ENCODE assay signal across 9 cellular contexts in the genomic region with DNA sequence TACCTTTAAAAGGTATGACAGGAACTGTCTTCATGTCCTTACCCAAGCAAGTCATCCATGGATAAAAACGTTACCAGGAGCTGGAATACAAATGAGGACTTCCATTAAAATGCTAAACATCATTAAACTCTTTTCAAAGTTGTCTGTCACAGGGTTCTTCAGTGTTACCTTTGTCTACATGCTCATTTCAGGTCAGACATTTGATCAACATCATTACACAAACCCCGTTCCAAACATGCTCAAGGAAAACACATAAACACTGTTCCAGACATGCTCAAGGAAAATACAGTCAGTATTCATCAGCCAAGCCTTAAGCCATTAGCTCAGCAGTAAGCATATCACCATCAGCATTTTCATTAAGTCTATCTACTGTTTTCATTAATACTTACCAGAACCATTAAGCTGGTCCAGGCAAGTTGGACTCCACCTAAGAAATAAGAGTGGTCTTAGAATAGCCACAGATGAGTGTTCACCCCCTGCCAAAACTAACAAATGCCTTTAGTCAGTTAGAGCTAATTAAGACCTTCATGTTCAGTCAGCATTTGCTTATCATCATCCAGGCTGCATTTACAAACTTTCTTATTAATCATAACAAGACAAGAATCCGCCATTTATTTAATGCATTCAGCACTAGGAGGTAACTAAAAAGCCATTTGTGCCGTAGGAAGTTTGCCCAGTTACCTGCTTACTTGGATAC. TPM values are rescaled to one million over a fixed set of nuclear protein-coding genes. Genes with fewer than 3 reads are reported as not detected.
DNase-seq lines count a peak whose midpoint lies in the region; ATAC-seq, FAIRE-seq and TF ChIP-seq lines count a peak whose summit lies in the region.
"Had no signal": no experiment of that assay in that cellular context is flagged by ENCODE, and none has a peak within 500 bp of the region (broad histone marks: within the 10 kb centered on the region; RNA-seq: fewer than 3 reads in every experiment).

No MANE protein-coding gene starts in this region.

- H3K4me3 ChIP-seq in ACC112 (ENCODE audit: low read depth, low read length) (peak overlapping the region; percentile 89), HAP-1 (peak overlapping the region; percentile 97), keratinocyte (ENCODE audit: control insufficient read depth in 2 of 3, extremely low read depth in 1 of 3, insufficient read depth in 2 of 3, low read depth in 1 of 3, low read length in 3 of 3) (peak overlapping the region; percentile 87 to 100 (median 96))

- H2AFZ ChIP-seq in ACC112 (ENCODE audit: low read length, unreplicated experiment) (no peak overlapping the region), keratinocyte (ENCODE audit: control insufficient read depth, low read length) (no peak overlapping the region)

- peaks cover 37% of the 10 kb centered on the region for H4K20me1 ChIP-seq in keratinocyte (ENCODE audit: control insufficient read depth, extremely low read depth, insufficient read depth, low read length)

- H3K36me3 Mint-ChIP-seq in activated naive CD8-positive, alpha-beta T cell: peaks cover 31% of the 10 kb centered on the region

- H3K27ac ChIP-seq in ACC112 (ENCODE audit: low read depth, low read length) (peak overlapping the region; percentile 66), keratinocyte (ENCODE audit: control insufficient read depth, insufficient read depth, low read length) (peak overlapping the region; percentile 93)

- no peaks in the 10 kb centered on the region for H3K27me3 Mint-ChIP-seq in activated naive CD8-positive, alpha-beta T cell

- H3K4me1 Mint-ChIP-seq in activated naive CD8-positive, alpha-beta T cell (ENCODE audit: low read depth): peaks cover 51% of the 10 kb centered on the region

- no peaks in the 10 kb centered on the region for H3K27me3 ChIP-seq in ACC112 (ENCODE audit: insufficient read depth, low read length)
- no peaks in the 10 kb centered on the region for H3K27me3 ChIP-seq in HAP-1 (ENCODE audit: low read depth)
- H3K27me3 ChIP-seq in keratinocyte (ENCODE audit: control insufficient read depth, extremely low read depth, insufficient read depth, low read length): no peaks in the 10 kb centered on the region

- peak overlapping the region; percentile 86 for H3K4me2 ChIP-seq in keratinocyte (ENCODE audit: control insufficient read depth, extremely low read depth, insufficient read depth, low read depth, low read length)

- no peak for ATAC-seq in GM21423 (IDR thresholded peaks at IDR 0.05; ENCODE audit: unreplicated experiment)

- no peaks in the 10 kb centered on the region for H3K9me3 Mint-ChIP-seq in activated naive CD8-positive, alpha-beta T cell (ENCODE audit: low read depth)

- peak overlapping the region; percentile 99 for H3K9ac ChIP-seq in keratinocyte (ENCODE audit: control insufficient read depth, extremely low read depth, insufficient read depth, low read length)

- peak overlapping the region; percentile 100 for H3K27ac Mint-ChIP-seq in activated naive CD8-positive, alpha-beta T cell

- H3K4me1 ChIP-seq in ACC112 (ENCODE audit: control insufficient read depth, insufficient read depth, low read length, unreplicated experiment): peaks cover 18% of the 10 kb centered on the region
- H3K4me1 ChIP-seq in HAP-1: peaks cover 22% of the 10 kb centered on the region
- peaks cover 30% of the 10 kb centered on the region for H3K4me1 ChIP-seq in keratinocyte (ENCODE audit: control insufficient read depth, extremely low read depth, insufficient read depth, low read length)

- no peak for FAIRE-seq in keratinocyte (lab: Jason Lieb, UNC)

- no peaks in the 10 kb centered on the region for H3K9me1 ChIP-seq in keratinocyte (ENCODE audit: control insufficient read depth, extremely low read depth, insufficient read depth, low read length)

- peaks cover 37% of the 10 kb centered on the region for H3K79me2 ChIP-seq in ACC112 (ENCODE audit: control insufficient read depth, insufficient read depth, low read length, unreplicated experiment)
- H3K79me2 ChIP-seq in keratinocyte (ENCODE audit: control insufficient read depth, insufficient read depth, low read length): peaks cover 34% of the 10 kb centered on the region

- peak overlapping the region; percentile 99 for H3K4me3 Mint-ChIP-seq in activated naive CD8-positive, alpha-beta T cell

- no peaks in the 10 kb centered on the region for H3K9me3 ChIP-seq in HAP-1
- H3K9me3 ChIP-seq in keratinocyte (ENCODE audit: control insufficient read depth, low read depth, low read length): no peaks in the 10 kb centered on the region

- peaks cover 47% of the 10 kb centered on the region for H3K36me3 ChIP-seq in ACC112 (ENCODE audit: insufficient read depth, low read length)
- H3K36me3 ChIP-seq in HAP-1 (replicated peaks): peaks cover 53% of the 10 kb centered on the region
- peaks cover 18 to 47% of the 10 kb centered on the region in 2 experiments for H3K36me3 ChIP-seq in keratinocyte (ENCODE audit: control insufficient read depth in 2 of 2, extremely low read depth in 1 of 2, insufficient read depth in 2 of 2, low read length in 2 of 2)

- no peak for TF ChIP-seq CTCF in keratinocyte (optimal IDR thresholded peaks at IDR 0.05 in 1 of 3, IDR thresholded peaks at IDR 0.05 in 1 of 3, conservative IDR thresholded peaks at IDR 0.05 in 1 of 3; ENCODE audit: extremely low read depth in 1 of 3, insufficient read depth in 2 of 3, low read length in 3 of 3)

- in situ Hi-C loops in HAP-1 (cut with MboI; ENCODE audit: low sequenced_read_pairs): no loop called here

- dilution Hi-C loops in keratinocyte (cut with MboI; ENCODE audit: extremely low pct_ligation_motif_present, low sequenced_read_pairs): no loop called here

- no peak for DNase-seq in HAP-1 (ENCODE audit: low spot score in 2 of 2)
- DNase-seq in keratinocyte (ENCODE audit: low read depth, low spot score): no peak
- DNase-seq in MV-4-11 (lab: John Stamatoyannopoulos, UW): no peak
- DNase-seq in GM03348 (ENCODE audit: low spot score): no peak
- DNase-seq in retina: no peak
- DNase-seq: NCI-H2029 had no signal

RNA-seq across cellular contexts. Expression of gene GAS5, which starts 2.2 kb away (rescaled TPM):
- polyA plus RNA-seq in keratinocyte: 738 to 1,196 TPM (median 976 TPM) in 3 replicates
- polyA plus RNA-seq in keratinocyte (2011; ENCODE audit: low read depth): 755 TPM
- 908 and 1,281 TPM in 2 replicates for polyA plus RNA-seq in keratinocyte (2011; cell fraction: cytosol; rRNA removed)
- 734 and 1,049 TPM in 2 replicates for polyA plus RNA-seq in keratinocyte (2011; cell fraction: nucleus; rRNA removed)
- 585 and 1,725 TPM in 2 replicates for polyA plus RNA-seq in keratinocyte (2012; ENCODE audit: low replicate concordance)
- polyA minus RNA-seq in keratinocyte: 170 to 566 TPM (median 382 TPM) in 3 replicates
- polyA minus RNA-seq in keratinocyte (2011; cell fraction: cytosol; rRNA and poly(A)+ RNA removed): 168 TPM
- polyA minus RNA-seq in keratinocyte (2011; cell fraction: nucleus; rRNA and poly(A)+ RNA removed): 386 and 468 TPM in 2 replicates

RNA-seq across cellular contexts. Expression of gene ZBTB37, which starts 2.6 kb away (rescaled TPM):
- polyA plus RNA-seq in keratinocyte: 1.4 to 1.8 TPM (median 1.7 TPM) in 3 replicates
- 2.0 TPM for polyA plus RNA-seq in keratinocyte (2011; ENCODE audit: low read depth)
- 0.44 and 0.62 TPM in 2 replicates for polyA plus RNA-seq in keratinocyte (2011; cell fraction: cytosol; rRNA removed)
- polyA plus RNA-seq in keratinocyte (2011; cell fraction: nucleus; rRNA removed): 3.5 and 3.9 TPM in 2 replicates
- polyA plus RNA-seq in keratinocyte (2012; ENCODE audit: low replicate concordance): 0.87 and 1.1 TPM in 2 replicates
- polyA minus RNA-seq in keratinocyte: 2.4 to 8.0 TPM (median 5.8 TPM) in 3 replicates
- polyA minus RNA-seq in keratinocyte (2011; cell fraction: cytosol; rRNA and poly(A)+ RNA removed): 1.5 TPM
- polyA minus RNA-seq in keratinocyte (2011; cell fraction: nucleus; rRNA and poly(A)+ RNA removed): 4.1 and 8.4 TPM in 2 replicates

RNA-seq across cellular contexts. Expression of gene CENPL, which starts 40.9 kb away (rescaled TPM):
- 4.9 to 9.4 TPM (median 7.6 TPM) in 3 replicates for polyA plus RNA-seq in keratinocyte
- polyA plus RNA-seq in keratinocyte (2011; ENCODE audit: low read depth): 3.0 TPM
- 2.7 and 7.4 TPM in 2 replicates for polyA plus RNA-seq in keratinocyte (2011; cell fraction: cytosol; rRNA removed)
- 6.0 and 6.3 TPM in 2 replicates for polyA plus RNA-seq in keratinocyte (2011; cell fraction: nucleus; rRNA removed)
- polyA plus RNA-seq in keratinocyte (2012; ENCODE audit: low replicate concordance): 3.2 and 5.6 TPM in 2 replicates
- 1.5 to 13.9 TPM (median 3.6 TPM) in 3 replicates for polyA minus RNA-seq in keratinocyte
- 3.8 TPM for polyA minus RNA-seq in keratinocyte (2011; cell fraction: cytosol; rRNA and poly(A)+ RNA removed)
- 3.5 and 5.3 TPM in 2 replicates for polyA minus RNA-seq in keratinocyte (2011; cell fraction: nucleus; rRNA and poly(A)+ RNA removed)

RNA-seq across cellular contexts. Expression of gene DARS2, which starts 41.1 kb away (rescaled TPM):
- polyA plus RNA-seq in keratinocyte: 27.6 to 36.4 TPM (median 33.4 TPM) in 3 replicates
- polyA plus RNA-seq in keratinocyte (2011; ENCODE audit: low read depth): 5.3 TPM
- 22.3 and 35.9 TPM in 2 replicates for polyA plus RNA-seq in keratinocyte (2011; cell fraction: cytosol; rRNA removed)
- 50.3 and 56.6 TPM in 2 replicates for polyA plus RNA-seq in keratinocyte (2011; cell fraction: nucleus; rRNA removed)
- 9.3 and 21.8 TPM in 2 replicates for polyA plus RNA-seq in keratinocyte (2012; ENCODE audit: low replicate concordance)
- polyA minus RNA-seq in keratinocyte: 19.2 to 39.2 TPM (median 36.3 TPM) in 3 replicates
- 24.0 TPM for polyA minus RNA-seq in keratinocyte (2011; cell fraction: cytosol; rRNA and poly(A)+ RNA removed)
- 27.5 and 48.5 TPM in 2 replicates for polyA minus RNA-seq in keratinocyte (2011; cell fraction: nucleus; rRNA and poly(A)+ RNA removed)

RNA-seq across cellular contexts. Expression of gene SERPINC1, which starts 51.5 kb away (rescaled TPM):
- 0.14 to 0.26 TPM (median 0.18 TPM) in 3 replicates for polyA plus RNA-seq in keratinocyte
- polyA plus RNA-seq in keratinocyte (2011; ENCODE audit: low read depth): 0.36 TPM
- 0.06 and 0.17 TPM in 2 replicates for polyA plus RNA-seq in keratinocyte (2011; cell fraction: cytosol; rRNA removed)
- polyA plus RNA-seq in keratinocyte (2011; cell fraction: nucleus; rRNA removed): 0.59 and 0.72 TPM in 2 replicates
- 0.09 and 0.17 TPM in 2 replicates for polyA plus RNA-seq in keratinocyte (2012; ENCODE audit: low replicate concordance)
- polyA minus RNA-seq in keratinocyte: 0.43 TPM in 1 of 3 replicates, not detected in the others
- polyA minus RNA-seq in keratinocyte (2011; cell fraction: cytosol; rRNA and poly(A)+ RNA removed): not detected
- polyA minus RNA-seq in keratinocyte (2011; cell fraction: nucleus; rRNA and poly(A)+ RNA removed): 0.54 TPM in 1 of 2 replicates, not detected in the other
